Comparison of ENCODE assay signal across 8 cellular contexts in genomic region chr11:447923-448731, GRCh38. TPM values are rescaled to one million over a fixed set of nuclear protein-coding genes. Genes with fewer than 3 reads are reported as not detected.
DNase-seq lines count a peak whose midpoint lies in the region; ATAC-seq, FAIRE-seq and TF ChIP-seq lines count a peak whose summit lies in the region.

No MANE protein-coding gene starts in this region.

- TF ChIP-seq POLR2A in right lobe of liver (IDR thresholded peaks at IDR 0.05) = peak; percentile 78

- H3K36me3 ChIP-seq in BE2C = peaks cover 3% of the 10 kb centered on the region; the same call in 1 of the 2 replicates
- no peaks in the 10 kb centered on the region for H3K36me3 ChIP-seq in right lobe of liver

- DNase-seq in BE2C (peak; percentile 92), GM19239 (ENCODE audit: insufficient read length, low spot score) (peak; percentile 87), NCI-H526 treated with DMSO at 0.1 percent for 48 hours (lab: John Stamatoyannopoulos, UW) (peak; percentile 94), dermis blood vessel endothelial cell (peak; percentile 95), right lobe of liver (peak; percentile 95 to 96 (median 95))
- peak; percentile 92 to 97 for DNase-seq in activated CD4-positive, alpha-beta T cell treated with anti-CD3 and anti-CD28 coated beads, Interleukin-2, amount 50 U/mL, for 24 hours (ENCODE audit: low read depth in 1 of 2, low spot score in 1 of 2)
- DNase-seq in stimulated activated CD4-positive, alpha-beta T cell treated with anti-CD3 and anti-CD28 coated beads, Interleukin-4, amount 100 ng/mL, for 1 hour = peak; percentile 98

- FAIRE-seq in GM19239 (lab: Jason Lieb, UNC) = peak; percentile 95

- peak; percentile 48 for ATAC-seq in HG03520 (IDR thresholded peaks at IDR 0.05; ENCODE audit: unreplicated experiment)
- ATAC-seq in right lobe of liver = peak; percentile 81 to 88 (median 84)

- H3K4me3 ChIP-seq in BE2C (ENCODE audit: low read depth, low read length) (peak overlapping the region; percentile 58), right lobe of liver (peak overlapping the region; percentile 44 to 66 (median 64))

- H3K9me3 ChIP-seq in BE2C (no peaks in the 10 kb centered on the region), right lobe of liver (no peaks in the 10 kb centered on the region)

- intact Hi-C loops in right lobe of liver (cut with DNase I) = no loop called here

- WGBS in right lobe of liver (ENCODE audit: insufficient coverage, low coverage, low lambda C conversion rate, missing lambda C conversion rate) = 0% methylated on average over 7 of the region's 55 CpGs

- no peaks in the 10 kb centered on the region for H3K27me3 ChIP-seq in BE2C
- no peaks in the 10 kb centered on the region for H3K27me3 ChIP-seq in right lobe of liver

- H3K27ac ChIP-seq in right lobe of liver = peak overlapping the region; percentile 82 to 91 (median 89)

- TF ChIP-seq CTCF in BE2C (IDR thresholded peaks at IDR 0.05; ENCODE audit: low read depth, low read length) = peak; percentile 73
- TF ChIP-seq CTCF in right lobe of liver (IDR thresholded peaks at IDR 0.05) = peak; percentile 80 to 92 (median 87)

- H3K4me1 ChIP-seq in BE2C = no peaks in the 10 kb centered on the region
- peaks cover 0 to 30% (median 11%) of the 10 kb centered on the region in 4 donors for H3K4me1 ChIP-seq in right lobe of liver

RNA-seq across cellular contexts. Expression of gene PTDSS2, which starts 2.0 kb away (rescaled TPM):
- polyA plus RNA-seq in BE2C (2012; ENCODE audit: insufficient read depth, insufficient read length, low read depth) = 22.9 TPM
- total RNA-seq in dermis blood vessel endothelial cell (34.5 and 50.2 TPM in 2 replicates), right lobe of liver (10 to 100 TPM in 4 of 6 experiments, 1 to 10 TPM in 2; 8.4 to 21.9 (median 11.4) TPM)

RNA-seq across cellular contexts. Expression of gene ANO9, which starts 6.3 kb away (rescaled TPM):
- polyA plus RNA-seq in BE2C (2012; ENCODE audit: insufficient read depth, insufficient read length, low read depth) = not detected
- total RNA-seq in dermis blood vessel endothelial cell (0.42 and 10.7 TPM in 2 replicates), right lobe of liver (1 to 10 TPM in 1 of 6 experiments, under 1 TPM in 4, not detected in 1; 0.09 to 1.0 (median 0.28) TPM)

RNA-seq across cellular contexts. Expression of gene SIGIRR, which starts 33.3 kb away (rescaled TPM):
- polyA plus RNA-seq in BE2C (2012; ENCODE audit: insufficient read depth, insufficient read length, low read depth) = 7.9 TPM
- total RNA-seq in dermis blood vessel endothelial cell (43.2 and 52.2 TPM in 2 replicates), right lobe of liver (100 to 1,000 TPM in 2 of 6 experiments, 10 to 100 TPM in 4; 48.2 to 133 (median 66.3) TPM)

RNA-seq across cellular contexts. Expression of gene PKP3, which starts 54.1 kb away (rescaled TPM):
- not detected for polyA plus RNA-seq in BE2C (2012; ENCODE audit: insufficient read depth, insufficient read length, low read depth)
- 0.09 and 0.68 TPM in 2 replicates for total RNA-seq in dermis blood vessel endothelial cell
- total RNA-seq in right lobe of liver = 1 to 10 TPM in 1 of 6 experiments, under 1 TPM in 2, not detected in 3; 0.43 to 1.5 (median 0.47) TPM

RNA-seq across cellular contexts. Expression of gene RNH1, which starts 58.9 kb away (rescaled TPM):
- polyA plus RNA-seq in BE2C (2012; ENCODE audit: insufficient read depth, insufficient read length, low read depth) = 200 TPM
- total RNA-seq in dermis blood vessel endothelial cell = 257 and 310 TPM in 2 replicates
- 100 to 1,000 TPM in 2 of 6 experiments, 10 to 100 TPM in 4; 66.4 to 135 (median 76.2) TPM for total RNA-seq in right lobe of liver

Comparison
In these comparisons a context has a peak if more than half of its experiments do, and no peak if none do; other contexts are left out.
1. Peak in every context shown above with its lines: DNase-seq, ATAC-seq, H3K4me3 ChIP-seq and H3K27ac ChIP-seq.